Comparison of ENCODE assay signal across 9 cellular contexts in genomic region chr10:80501381-80501912, GRCh38. TPM values are rescaled to one million over a fixed set of nuclear protein-coding genes. Genes with fewer than 3 reads are reported as not detected.
DNase-seq lines count a peak whose midpoint lies in the region; ATAC-seq, FAIRE-seq and TF ChIP-seq lines count a peak whose summit lies in the region.
"Had no signal": no experiment of that assay in that cellular context is flagged by ENCODE, and none has a peak within 500 bp of the region (broad histone marks: within the 10 kb centered on the region; RNA-seq: fewer than 3 reads in every experiment).

No MANE protein-coding gene starts in this region.

- H3K4me2 ChIP-seq in endothelial cell of umbilical vein (ENCODE audit: insufficient read depth, low read length) (no peak overlapping the region), trophoblast cell (ENCODE audit: low read length) (no peak overlapping the region), Karpas-422 (ENCODE audit: low read depth, low read length, poor library complexity, severe bottlenecking) (no peak overlapping the region)

- H3K79me2 ChIP-seq in endothelial cell of umbilical vein (ENCODE audit: control insufficient read depth, insufficient read depth, low read length) (peaks cover 86% of the 10 kb centered on the region), trophoblast cell (ENCODE audit: control insufficient read depth, insufficient read depth, low read length, poor library complexity) (peaks cover 30% of the 10 kb centered on the region), Karpas-422 (ENCODE audit: low read length) (no peaks in the 10 kb centered on the region)

- no peak for TF ChIP-seq POLR2A in endothelial cell of umbilical vein (IDR thresholded peaks at IDR 0.05; ENCODE audit: low read depth, low read length)

- H2BK120ac ChIP-seq in trophoblast cell (ENCODE audit: insufficient read depth, low read length, poor library complexity): peak overlapping the region; percentile 29

- H3K79me1 ChIP-seq in trophoblast cell (ENCODE audit: low read length): peaks cover 55% of the 10 kb centered on the region

- H3K27me3 ChIP-seq in endothelial cell of umbilical vein (ENCODE audit: control insufficient read depth in 2 of 2, insufficient read depth in 2 of 2, low read length in 2 of 2) (no peaks in the 10 kb centered on the region), trophoblast cell (ENCODE audit: insufficient read depth, low read length) (no peaks in the 10 kb centered on the region), Karpas-422 (ENCODE audit: low read length) (no peaks in the 10 kb centered on the region)

- H4K12ac ChIP-seq in trophoblast cell (ENCODE audit: low read depth, low read length): no peak overlapping the region

- TF ChIP-seq CTCF in endothelial cell of umbilical vein (IDR thresholded peaks at IDR 0.05; ENCODE audit: extremely low read depth in 1 of 2, insufficient read depth in 1 of 2, low read depth in 1 of 2, low read length in 2 of 2): no peak

- in situ Hi-C loops in Caki2 (cut with HindIII; ENCODE audit: low pct_unique_long_range_greater_than_20kb, low sequenced_read_pairs): no loop called here

- intact Hi-C loops in endothelial cell of umbilical vein (cut with micrococcal nuclease): no loop called here

- peak overlapping the region; percentile 38 for H3K14ac ChIP-seq in trophoblast cell (ENCODE audit: low read length)

- H2AK5ac ChIP-seq in trophoblast cell (ENCODE audit: low read length): peak overlapping the region; percentile 5

- H3K9ac ChIP-seq in endothelial cell of umbilical vein (replicated peaks; ENCODE audit: extremely low read depth, insufficient read depth, low read length): peak overlapping the region; percentile 6
- H3K9ac ChIP-seq in trophoblast cell (ENCODE audit: low read length): no peak overlapping the region
- H3K9ac ChIP-seq in Karpas-422 (ENCODE audit: low read length): no peak overlapping the region

- no peaks in the 10 kb centered on the region for H3K36me3 ChIP-seq in endothelial cell of umbilical vein (ENCODE audit: control insufficient read depth in 2 of 2, extremely low read depth in 1 of 2, insufficient read depth in 2 of 2, low read length in 2 of 2)
- H3K36me3 ChIP-seq in trophoblast cell (ENCODE audit: control insufficient read depth in 1 of 2, insufficient read depth in 2 of 2, low read length in 2 of 2): peaks cover 0 to 7% of the 10 kb centered on the region in 2 experiments
- H3K36me3 ChIP-seq in Karpas-422 (ENCODE audit: insufficient read depth, low read length): no peaks in the 10 kb centered on the region

- no peak for ATAC-seq in HG02763 (IDR thresholded peaks at IDR 0.05; ENCODE audit: unreplicated experiment)

- no peak for FAIRE-seq in endothelial cell of umbilical vein (lab: Jason Lieb, UNC)

- H3K9me2 ChIP-seq in Karpas-422 (replicated peaks; ENCODE audit: insufficient read depth, low read length): no peaks in the 10 kb centered on the region

- POLR2A ChIA-PET in endothelial cell of umbilical vein (lab: Charles Lee): interaction anchor here (1.1 kb wide), 1 partner anchor 49 kb away, joined by 3 read pairs; no protein-coding TSS in a partner anchor

- no CpG with 5 or more reads among the region's 3 CpGs for WGBS in trophoblast cell (ENCODE audit: extremely low coverage, insufficient coverage, insufficient read length)

- H3K27ac ChIP-seq in endothelial cell of umbilical vein (ENCODE audit: insufficient read depth, low read depth, low read length): peak overlapping the region; percentile 96
- H3K27ac ChIP-seq in trophoblast cell (ENCODE audit: low read depth, low read length): peak overlapping the region; percentile 40
- no peak overlapping the region for H3K27ac ChIP-seq in Karpas-422 (ENCODE audit: low read length)

- BruUV-seq in endothelial cell of umbilical vein (replicated peaks; lab: Mats Ljungman, UMichigan): no TSS peak

- DNase-seq in Caki2 (ENCODE audit: low read depth) (peak; percentile 61), RPMI7951 (ENCODE audit: low read depth) (peak; percentile 82), endothelial cell of umbilical vein (ENCODE audit: low read depth, low spot score) (no peak), trophoblast cell (peak; percentile 94 to 97), middle frontal gyrus (ENCODE audit: extremely low spot score, low spot score) (no peak), Karpas-422 (no peak), NCI-H345 treated with DMSO at 0.1 percent for 48 hours (lab: John Stamatoyannopoulos, UW; ENCODE audit: unreplicated experiment) (no peak)
- DNase-seq: OCI-M1 had no signal

- H3K18ac ChIP-seq in trophoblast cell (ENCODE audit: low read length): peak overlapping the region; percentile 19

- H4K20me1 ChIP-seq in endothelial cell of umbilical vein (replicated peaks; ENCODE audit: control insufficient read depth, extremely low read depth, insufficient read depth, low read length): no peaks in the 10 kb centered on the region
- 0 out of 2 replicates have a peak, but pooled peaks cover 4% of the 10 kb centered on the region for H4K20me1 ChIP-seq in Karpas-422 (ENCODE audit: insufficient read depth, low read depth, low read length)

- H3K9me1 ChIP-seq in endothelial cell of umbilical vein (replicated peaks; ENCODE audit: control insufficient read depth, extremely low read depth, insufficient read depth, low read length): no peaks in the 10 kb centered on the region

- peaks cover 96% of the 10 kb centered on the region for H3K4me1 ChIP-seq in endothelial cell of umbilical vein (ENCODE audit: control insufficient read depth, extremely low read depth, insufficient read depth, low read length)
- H3K4me1 ChIP-seq in trophoblast cell (ENCODE audit: control insufficient read depth in 1 of 2, insufficient read depth in 2 of 2, low read length in 2 of 2): peaks cover 76 to 78% of the 10 kb centered on the region in 2 experiments
- H3K4me1 ChIP-seq in Karpas-422 (ENCODE audit: low read length): no peaks in the 10 kb centered on the region

- H3K9me3 ChIP-seq in endothelial cell of umbilical vein (replicated peaks; ENCODE audit: control insufficient read depth, insufficient read depth, low read length) (no peaks in the 10 kb centered on the region), trophoblast cell (ENCODE audit: insufficient read depth, low read depth, low read length) (no peaks in the 10 kb centered on the region), Karpas-422 (ENCODE audit: low read length) (peaks cover 3% of the 10 kb centered on the region; the same call in 1 of the 2 replicates)

- CTCF ChIA-PET in endothelial cell of umbilical vein (lab: Charles Lee): interaction anchor here (0.7 to 21.9 kb wide), 4 partner anchors 8 to 42 kb away, joined by 3 to 1118 read pairs (median 9); partner anchors contain the start of gene TSPAN14

- dilution Hi-C loops in endothelial cell of umbilical vein (cut with MboI; ENCODE audit: extremely low pct_ligation_motif_present, low sequenced_read_pairs): no loop called here

- H2BK5ac ChIP-seq in trophoblast cell (ENCODE audit: low read depth, low read length, poor library complexity): peak overlapping the region; percentile 38

- H3K4me3 ChIP-seq in endothelial cell of umbilical vein (replicated peaks in 1 of 3; ENCODE audit: insufficient read depth in 1 of 3, low read depth in 1 of 3, low read length in 3 of 3) (no peak overlapping the region), trophoblast cell (ENCODE audit: low read depth, low read length) (no peak overlapping the region), Karpas-422 (ENCODE audit: low read length) (no peak overlapping the region)

- H3K4ac ChIP-seq in trophoblast cell (ENCODE audit: low read depth, low read length): peak overlapping the region; percentile 42

- H2AFZ ChIP-seq in endothelial cell of umbilical vein (ENCODE audit: low read depth, low read length) (no peak overlapping the region), trophoblast cell (ENCODE audit: insufficient read depth, low read length, poor library complexity) (no peak overlapping the region), Karpas-422 (ENCODE audit: low read length) (no peak overlapping the region)

- H4K8ac ChIP-seq in trophoblast cell (ENCODE audit: low read depth, low read length): peak overlapping the region; percentile 67

- no peak overlapping the region for H3K23ac ChIP-seq in trophoblast cell (ENCODE audit: low read length)

- peak overlapping the region; percentile 32 for H2BK12ac ChIP-seq in trophoblast cell (ENCODE audit: low read length)

- peak overlapping the region; percentile 12 for H4K91ac ChIP-seq in trophoblast cell (ENCODE audit: low read depth, low read length)

TF ChIP-seq in endothelial cell of umbilical vein, 7 proteins besides CTCF, POLR2A, EP300 and RAD21 (continues in another document):
- TF ChIP-seq FOS (IDR thresholded peaks at IDR 0.05; ENCODE audit: borderline replicate concordance, insufficient read depth, low read length): no peak

RNA-seq across cellular contexts. Expression of gene SH2D4B, which starts 36.3 kb away (rescaled TPM):
- total RNA-seq in Caki2 (2014; rRNA removed; shearing (Covaris generic); ENCODE audit: low replicate concordance): not detected in 2 replicates
- total RNA-seq in RPMI7951 (2014; rRNA removed; shearing (Covaris generic)): 0.10 TPM in 1 of 2 replicates, not detected in the other
- not detected in 2 replicates for total RNA-seq in endothelial cell of umbilical vein
- polyA plus RNA-seq in endothelial cell of umbilical vein: not detected in 2 replicates
- not detected in 2 replicates for polyA plus RNA-seq in endothelial cell of umbilical vein (2011; cell fraction: cytosol; rRNA removed)
- polyA plus RNA-seq in endothelial cell of umbilical vein (2011; cell fraction: nucleus; rRNA removed): 0.04 and 0.08 TPM in 2 replicates
- not detected in 2 replicates for polyA plus RNA-seq in endothelial cell of umbilical vein (2012)
- 0.07 TPM in 1 of 2 replicates, not detected in the other for polyA minus RNA-seq in endothelial cell of umbilical vein
- not detected for polyA minus RNA-seq in endothelial cell of umbilical vein (2011; cell fraction: cytosol; rRNA and poly(A)+ RNA removed)
- 0.14 TPM in 2 replicates for polyA minus RNA-seq in endothelial cell of umbilical vein (2011; cell fraction: nucleus; rRNA and poly(A)+ RNA removed)
- 0.10 and 0.19 TPM in 2 replicates for polyA plus RNA-seq in trophoblast cell (2013)
- 0.07 TPM in 1 of 2 replicates, not detected in the other for total RNA-seq in Karpas-422 (2014; rRNA removed; shearing (Covaris generic); ENCODE audit: low replicate concordance)

RNA-seq across cellular contexts. Expression of gene TSPAN14, which starts 47.3 kb away (rescaled TPM):
- 57.1 and 92.5 TPM in 2 replicates for total RNA-seq in Caki2 (2014; rRNA removed; shearing (Covaris generic); ENCODE audit: low replicate concordance)
- total RNA-seq in RPMI7951 (2014; rRNA removed; shearing (Covaris generic)): 56.4 and 67.0 TPM in 2 replicates
- 237 and 242 TPM in 2 replicates for total RNA-seq in endothelial cell of umbilical vein
- 210 and 211 TPM in 2 replicates for polyA plus RNA-seq in endothelial cell of umbilical vein
- polyA plus RNA-seq in endothelial cell of umbilical vein (2011; cell fraction: cytosol; rRNA removed): 175 and 189 TPM in 2 replicates
- 188 and 193 TPM in 2 replicates for polyA plus RNA-seq in endothelial cell of umbilical vein (2011; cell fraction: nucleus; rRNA removed)
- polyA plus RNA-seq in endothelial cell of umbilical vein (2012): 199 and 207 TPM in 2 replicates
- 175 and 203 TPM in 2 replicates for polyA minus RNA-seq in endothelial cell of umbilical vein
- polyA minus RNA-seq in endothelial cell of umbilical vein (2011; cell fraction: cytosol; rRNA and poly(A)+ RNA removed): 8.0 TPM
- polyA minus RNA-seq in endothelial cell of umbilical vein (2011; cell fraction: nucleus; rRNA and poly(A)+ RNA removed): 82.2 and 84.2 TPM in 2 replicates
- 77.2 and 78.0 TPM in 2 replicates for polyA plus RNA-seq in trophoblast cell (2013)
- 3.4 TPM in 2 replicates for total RNA-seq in Karpas-422 (2014; rRNA removed; shearing (Covaris generic); ENCODE audit: low replicate concordance)

Comparison
In these comparisons a context has a peak if more than half of its experiments do, and no peak if none do; other contexts are left out.
1. DNase-seq: peak in Caki2 (single experiment), RPMI7951 (single experiment) and trophoblast cell (2 of 2); none in endothelial cell of umbilical vein (single experiment), middle frontal gyrus (single experiment), Karpas-422 (single experiment) and NCI-H345 treated with DMSO at 0.1 percent for 48 hours (single experiment).
2. RNA of gene TSPAN14, which starts 47.3 kb away (total RNA-seq): 237 to 242 TPM in endothelial cell of umbilical vein, 57.1 to 92.5 TPM in Caki2 and 56.4 to 67.0 TPM in RPMI7951; 3.4 TPM in Karpas-422; every median in the first group is over 10 times any median in the second.